26 cellular contexts compared by ENCODE assay signal in genomic region chr2:222336442-222336841, GRCh38. TPM values are rescaled to one million over a fixed set of nuclear protein-coding genes. Genes with fewer than 3 reads are reported as not detected.
"Had no signal": no experiment of that assay in that cellular context is flagged by ENCODE, and none has a peak within 500 bp of the region (broad histone marks: within the 10 kb centered on the region; RNA-seq: fewer than 3 reads in every experiment).

No MANE protein-coding gene starts in this region.

- ATAC-seq: activated CD8-positive, alpha-beta T cell treated with anti-CD3 and anti-CD28 coated beads, Interleukin-2, amount 10 ng/mL, durations not matched to agents 7 days and 5 days; effector memory CD8-positive, alpha-beta T cell; left lung; naive thymus-derived CD8-positive, alpha-beta T cell; stimulated activated naive B cell treated with anti-CD40 and anti-IgM and Interleukin-4, amounts not matched to agents 10 μg/mL and 1 μg/mL and 100 μg/mL, for 72 hours had no signal

- FAIRE-seq: colon had no signal

- H3K27ac ChIP-seq: adrenal gland, ascending aorta, brain microvascular endothelial cell, dorsolateral prefrontal cortex, left lung, neural progenitor cell, sigmoid colon, thoracic aorta, vagina, VCaP had no signal

- H3K4me1 ChIP-seq: adrenal gland, ascending aorta, left lung, neural progenitor cell, sigmoid colon, vagina had no signal

- H3K9ac ChIP-seq: neural progenitor cell had no signal

- H3K36me3 ChIP-seq: adrenal gland, ascending aorta, brain microvascular endothelial cell, left lung, neural progenitor cell, sigmoid colon, thoracic aorta, vagina had no signal

- H3K4me3 ChIP-seq: adrenal gland, ascending aorta, dorsolateral prefrontal cortex, left lung, neural progenitor cell, sigmoid colon, thoracic aorta, vagina had no signal

- H3K27me3 ChIP-seq: adrenal gland, ascending aorta, brain microvascular endothelial cell, dorsolateral prefrontal cortex, left lung, sigmoid colon, vagina had no signal

- H3K4me2 ChIP-seq: neural progenitor cell had no signal

- H2AFZ ChIP-seq: neural progenitor cell had no signal

- H3K9me3 ChIP-seq: adrenal gland, vagina had no signal

- DNase-seq: activated CD4-positive, alpha-beta T cell treated with anti-CD3 and anti-CD28 coated beads, Interleukin-2, amount 10 ng/mL, durations not matched to agents 7 days and 5 days; activated CD4-positive, CD25-positive, alpha-beta regulatory T cell treated with anti-CD3 and anti-CD28 coated beads, Interleukin-2, amount 50 U/mL, for 72 hours; activated CD8-positive, alpha-beta T cell treated with anti-CD3 and anti-CD28 coated beads, Interleukin-2, amount 10 ng/mL, durations not matched to agents 7 days and 5 days; adrenal gland; brain microvascular endothelial cell; dorsolateral prefrontal cortex; effector memory CD8-positive, alpha-beta T cell; immature natural killer cell; kidney glomerular epithelial cell; left lung; naive thymus-derived CD8-positive, alpha-beta T cell; posterior cingulate gyrus; sigmoid colon; stimulated activated CD4-positive, alpha-beta T cell treated with anti-CD3 and anti-CD28 coated beads, Interleukin-2, amount 100 ng/mL, for 48 hours; stimulated activated CD8-positive, alpha-beta memory T cell treated with anti-CD3 and anti-CD28 coated beads, Interleukin-4, amount 100 ng/mL, for 48 hours; stimulated activated naive B cell treated with anti-CD40 and anti-IgM and Interleukin-4, amounts not matched to agents 10 μg/mL and 1 μg/mL and 100 μg/mL, for 72 hours had no signal

RNA-seq across cellular contexts. Expression of gene PAX3, which starts 37.6 kb away (rescaled TPM):
- total RNA-seq: activated CD4-positive, alpha-beta T cell treated with anti-CD3 and anti-CD28 coated beads, Interleukin-2, amount 10 ng/mL, durations not matched to agents 7 days and 5 days; activated CD8-positive, alpha-beta T cell treated with anti-CD3 and anti-CD28 coated beads, Interleukin-2, amount 10 ng/mL, durations not matched to agents 7 days and 5 days; adrenal gland; ascending aorta; fibroblast of villous mesenchyme; glomerular endothelial cell; left lung; lung microvascular endothelial cell; naive thymus-derived CD8-positive, alpha-beta T cell; omental fat pad; sigmoid colon; thoracic aorta; vagina had no signal
- polyA plus RNA-seq: adrenal gland; immature natural killer cell; naive thymus-derived CD8-positive, alpha-beta T cell; sigmoid colon had no signal
